ENCODE assay signal across 16 cellular contexts in the genomic region with DNA sequence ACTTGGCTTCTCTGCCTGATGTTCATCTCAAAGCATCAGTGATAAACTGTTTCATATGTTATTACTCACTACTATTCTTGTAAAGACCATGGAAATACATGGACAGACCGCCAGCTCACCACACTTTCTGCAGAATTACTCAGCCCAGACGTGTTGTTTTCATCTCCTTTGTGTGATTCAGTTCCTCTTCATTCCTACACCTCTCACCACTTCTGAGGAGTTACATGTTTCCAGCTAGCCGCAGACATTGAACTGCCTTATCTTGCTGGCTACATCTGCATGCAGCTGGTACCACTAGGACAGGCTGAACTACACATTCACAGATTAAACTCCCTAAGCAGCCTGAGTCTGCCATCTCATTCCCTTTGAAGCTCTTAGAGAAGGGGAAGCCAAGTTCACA.
DNase-seq lines count a peak whose midpoint lies in the region.
"Had no signal": no experiment of that assay in that cellular context is flagged by ENCODE, and none has a peak within 500 bp of the region (broad histone marks: within the 10 kb centered on the region; RNA-seq: fewer than 3 reads in every experiment).

No MANE protein-coding gene starts in this region.

- peaks cover 11% of the 10 kb centered on the region for H3K4me1 Mint-ChIP-seq in activated naive CD8-positive, alpha-beta T cell treated with anti-CD3 and anti-CD28 coated beads for 36 hours
- H3K4me1 Mint-ChIP-seq: B cell; mesothelial cell of epicardium; stimulated activated memory B cell treated with anti-CD40 and anti-IgM and Interleukin-4, amounts not matched to agents 10 μg/mL and 1 μg/mL and 100 μg/mL, for 72 hours had no signal

- no peaks in the 10 kb centered on the region for H3K27me3 Mint-ChIP-seq in activated naive CD8-positive, alpha-beta T cell treated with anti-CD3 and anti-CD28 coated beads for 36 hours
- H3K27me3 Mint-ChIP-seq: B cell; stimulated activated memory B cell treated with anti-CD40 and anti-IgM and Interleukin-4, amounts not matched to agents 10 μg/mL and 1 μg/mL and 100 μg/mL, for 72 hours had no signal

- H3K4me3 Mint-ChIP-seq in activated naive CD8-positive, alpha-beta T cell treated with anti-CD3 and anti-CD28 coated beads for 36 hours, result no peak overlapping the region
- H3K4me3 Mint-ChIP-seq: B cell; mesothelial cell of epicardium; stimulated activated memory B cell treated with anti-CD40 and anti-IgM and Interleukin-4, amounts not matched to agents 10 μg/mL and 1 μg/mL and 100 μg/mL, for 72 hours had no signal

- peak overlapping the region; percentile 82 for H3K27ac Mint-ChIP-seq in activated naive CD8-positive, alpha-beta T cell treated with anti-CD3 and anti-CD28 coated beads for 36 hours
- H3K27ac Mint-ChIP-seq: B cell; mesothelial cell of epicardium; stimulated activated memory B cell treated with anti-CD40 and anti-IgM and Interleukin-4, amounts not matched to agents 10 μg/mL and 1 μg/mL and 100 μg/mL, for 72 hours had no signal

- DNase-seq in GDM1 (lab: John Stamatoyannopoulos, UW), result peak; percentile 1
- peak; percentile 40 for DNase-seq in RKO (ENCODE audit: low spot score)
- DNase-seq in activated naive CD8-positive, alpha-beta T cell treated with anti-CD3 and anti-CD28 coated beads for 36 hours, result peak; percentile 38
- DNase-seq in stimulated activated CD4-positive, alpha-beta T cell treated with anti-CD3 and anti-CD28 coated beads, Interleukin-2, amount 100 ng/mL, for 24 hours, result peak; percentile 25 to 32
- DNase-seq in NCI-H2227 (lab: John Stamatoyannopoulos, UW; ENCODE audit: unreplicated experiment), result no peak
- DNase-seq in NCI-H2029 treated with DMSO at 0.1 percent for 48 hours (lab: John Stamatoyannopoulos, UW), result no peak
- no peak for DNase-seq in NCI-H524 (lab: John Stamatoyannopoulos, UW)
- DNase-seq in NCI-H345 treated with DMSO at 0.1 percent for 48 hours (lab: John Stamatoyannopoulos, UW; ENCODE audit: unreplicated experiment), result no peak
- DNase-seq: amygdala, DMS79 treated with DMSO at 0.1 percent for 48 hours, foreskin fibroblast, NCI-H1930, occipital lobe had no signal

- no peaks in the 10 kb centered on the region for H3K36me3 Mint-ChIP-seq in activated naive CD8-positive, alpha-beta T cell treated with anti-CD3 and anti-CD28 coated beads for 36 hours
- H3K36me3 Mint-ChIP-seq: mesothelial cell of epicardium; stimulated activated memory B cell treated with anti-CD40 and anti-IgM and Interleukin-4, amounts not matched to agents 10 μg/mL and 1 μg/mL and 100 μg/mL, for 72 hours had no signal

- peaks cover 1% of the 10 kb centered on the region for H3K9me3 Mint-ChIP-seq in activated naive CD8-positive, alpha-beta T cell treated with anti-CD3 and anti-CD28 coated beads for 36 hours
- H3K9me3 Mint-ChIP-seq: stimulated activated memory B cell treated with anti-CD40 and anti-IgM and Interleukin-4, amounts not matched to agents 10 μg/mL and 1 μg/mL and 100 μg/mL, for 72 hours had no signal

Comparison
In these comparisons a context has a peak if more than half of its experiments do, and no peak if none do; other contexts are left out.
1. DNase-seq: peak in GDM1 (single experiment), RKO (single experiment), activated naive CD8-positive, alpha-beta T cell treated with anti-CD3 and anti-CD28 coated beads for 36 hours (single experiment) and stimulated activated CD4-positive, alpha-beta T cell treated with anti-CD3 and anti-CD28 coated beads, Interleukin-2, amount 100 ng/mL, for 24 hours (2 of 2); none in NCI-H2227 (single experiment), NCI-H2029 treated with DMSO at 0.1 percent for 48 hours (single experiment), NCI-H524 (0 of 2) and NCI-H345 treated with DMSO at 0.1 percent for 48 hours (single experiment).